In genomic region chr3:138329984-138330293, GRCh38 we compare ENCODE assay signal across 8 cellular contexts. TPM values are rescaled to one million over a fixed set of nuclear protein-coding genes. Genes with fewer than 3 reads are reported as not detected.
DNase-seq lines count a peak whose midpoint lies in the region; ATAC-seq and TF ChIP-seq lines count a peak whose summit lies in the region.

No MANE protein-coding gene starts in this region.

- peak overlapping the region; percentile 89 for H3K4me3 Mint-ChIP-seq in activated CD4-positive, alpha-beta memory T cell treated with anti-CD3 and anti-CD28 coated beads for 36 hours

- 13% methylated on average over 7 of the region's 7 CpGs for WGBS in hepatocyte (ENCODE audit: low lambda C conversion rate, missing lambda C conversion rate)

- peak overlapping the region; percentile 19 for H3K27ac Mint-ChIP-seq in activated CD4-positive, alpha-beta memory T cell treated with anti-CD3 and anti-CD28 coated beads for 36 hours

- H3K9me2 ChIP-seq in HCT116 (ENCODE audit: insufficient read depth) (no peaks in the 10 kb centered on the region), hepatocyte (replicated peaks; ENCODE audit: insufficient read depth) (no peaks in the 10 kb centered on the region)

- POLR2A ChIA-PET in HCT116 (lab: Charles Lee) = no interaction called here
- POLR2A ChIA-PET in activated CD4-positive, alpha-beta memory T cell treated with anti-CD3 and anti-CD28 coated beads for 36 hours (lab: Charles Lee) = no interaction called here

- DNase-seq in HCT116 (ENCODE audit: low read depth, low spot score) = no peak
- DNase-seq in activated CD4-positive, alpha-beta memory T cell treated with anti-CD3 and anti-CD28 coated beads for 36 hours = no peak
- DNase-seq in hepatocyte (ENCODE audit: low spot score) = no peak
- no peak for DNase-seq in T1000 (lab: John Stamatoyannopoulos, UW)
- DNase-seq in NCI-H2196 treated with DMSO at 0.1 percent for 48 hours (lab: John Stamatoyannopoulos, UW; ENCODE audit: unreplicated experiment) = no peak

- H3K9me3 ChIP-seq in HCT116 (ENCODE audit: control insufficient read depth in 1 of 2, insufficient read depth in 1 of 2, low read depth in 1 of 2, low read length in 2 of 2) (no peaks in the 10 kb centered on the region), hepatocyte (ENCODE audit: low read depth) (no peaks in the 10 kb centered on the region), skeletal muscle satellite cell (replicated peaks; ENCODE audit: low read length) (no peaks in the 10 kb centered on the region)

- no peak for TF ChIP-seq RAD21 in HCT116 (IDR thresholded peaks at IDR 0.05; ENCODE audit: low read depth)

- H3K4me1 ChIP-seq in HCT116 (ENCODE audit: control insufficient read depth in 1 of 2, insufficient read depth in 2 of 2, low read length in 2 of 2) = peaks cover 4 to 30% of the 10 kb centered on the region in 2 experiments; a peak in 3 of 4 replicates
- H3K4me1 ChIP-seq in hepatocyte (ENCODE audit: insufficient read depth) = peaks cover 10% of the 10 kb centered on the region
- peaks cover 10% of the 10 kb centered on the region for H3K4me1 ChIP-seq in skeletal muscle satellite cell (ENCODE audit: control insufficient read depth, insufficient read depth, low read length)

- H4K20me1 ChIP-seq in HCT116 (ENCODE audit: insufficient read depth) (no peaks in the 10 kb centered on the region), hepatocyte (ENCODE audit: insufficient read depth, poor library complexity, severe bottlenecking) (no peaks in the 10 kb centered on the region)

- H3K9ac ChIP-seq in HCT116 (ENCODE audit: low read length) (no peak overlapping the region), skeletal muscle satellite cell (ENCODE audit: low read depth, low read length) (peak overlapping the region; percentile 59)

- H3K27me3 ChIP-seq in HCT116 (ENCODE audit: insufficient read depth, low read length) (no peaks in the 10 kb centered on the region), hepatocyte (no peaks in the 10 kb centered on the region), skeletal muscle satellite cell (ENCODE audit: control insufficient read depth, insufficient read depth, low read length) (peaks cover 13% of the 10 kb centered on the region)

- H3K4me1 Mint-ChIP-seq in activated CD4-positive, alpha-beta memory T cell treated with anti-CD3 and anti-CD28 coated beads for 36 hours (ENCODE audit: low read depth) = peaks cover 22% of the 10 kb centered on the region

- no peaks in the 10 kb centered on the region for H3K9me3 Mint-ChIP-seq in activated CD4-positive, alpha-beta memory T cell treated with anti-CD3 and anti-CD28 coated beads for 36 hours

- H3K4me3 ChIP-seq in HCT116 (replicated peaks in 1 of 2; ENCODE audit: low read depth in 1 of 2, low read length in 2 of 2) (peak overlapping the region; percentile 49 to 73), hepatocyte (peak overlapping the region; percentile 59), skeletal muscle satellite cell (ENCODE audit: low read length) (peak overlapping the region; percentile 75)

- H3K36me3 ChIP-seq in HCT116 (ENCODE audit: control insufficient read depth in 1 of 2, insufficient read depth in 2 of 2, low read length in 2 of 2) = no peaks in the 10 kb centered on the region
- H3K36me3 ChIP-seq in hepatocyte (replicated peaks; ENCODE audit: insufficient read depth, low read depth) = no peaks in the 10 kb centered on the region
- no peaks in the 10 kb centered on the region for H3K36me3 ChIP-seq in skeletal muscle satellite cell (ENCODE audit: insufficient read depth, low read length)

- RAD21 ChIA-PET in HCT116 (lab: Charles Lee; ENCODE audit: low non-redundant PET in 1 of 2, low total read pairs in 2 of 2, uncharacterized antibody in 2 of 2, unreplicated experiment in 2 of 2) = no interaction called here

- H3K27ac ChIP-seq in HCT116 (ENCODE audit: low read depth, low read length) (no peak overlapping the region), hepatocyte (no peak overlapping the region)

- no peak for TF ChIP-seq POLR2A in HCT116 (IDR thresholded peaks at IDR 0.05; ENCODE audit: borderline replicate concordance, extremely low read depth, insufficient read depth, insufficient read length)

- H3K27me3 Mint-ChIP-seq in activated CD4-positive, alpha-beta memory T cell treated with anti-CD3 and anti-CD28 coated beads for 36 hours = no peaks in the 10 kb centered on the region

- H2AFZ ChIP-seq in HCT116 (ENCODE audit: low read depth, low read length, poor library complexity, severe bottlenecking) (peak overlapping the region; percentile 98), hepatocyte (no peak overlapping the region)

- no TSS peak for BruUV-seq in HCT116 (replicated peaks; lab: Mats Ljungman, UMichigan)

- CTCF ChIA-PET in HCT116 (lab: Charles Lee) = no interaction called here
- CTCF ChIA-PET in activated CD4-positive, alpha-beta memory T cell treated with anti-CD3 and anti-CD28 coated beads for 36 hours (lab: Charles Lee) = interaction anchor here (1.3 to 1.6 kb wide), 3 partner anchors 17 to 108 kb away, joined by 3 read pairs; no protein-coding TSS in a partner anchor

- no peaks in the 10 kb centered on the region for H3K36me3 Mint-ChIP-seq in activated CD4-positive, alpha-beta memory T cell treated with anti-CD3 and anti-CD28 coated beads for 36 hours

- H3K4me2 ChIP-seq in HCT116 (ENCODE audit: low read length) = peak overlapping the region; percentile 99
- peak overlapping the region; percentile 97 for H3K4me2 ChIP-seq in hepatocyte
- peak overlapping the region; percentile 97 for H3K4me2 ChIP-seq in skeletal muscle satellite cell (ENCODE audit: low read length)

- H3K79me2 ChIP-seq in HCT116 (ENCODE audit: insufficient read depth, low read length) (no peaks in the 10 kb centered on the region), hepatocyte (no peaks in the 10 kb centered on the region)

- TF ChIP-seq CTCF in HCT116 (IDR thresholded peaks at IDR 0.05 in 2 of 3, conservative IDR thresholded peaks at IDR 0.05 in 1 of 3; ENCODE audit: borderline replicate concordance in 1 of 3, insufficient read depth in 1 of 3, low read depth in 2 of 3, low read length in 2 of 3) (no peak), hepatocyte (IDR thresholded peaks at IDR 0.05; ENCODE audit: poor library complexity) (no peak)

- ATAC-seq in HCT116 (no peak), GM18870 (IDR thresholded peaks at IDR 0.05; ENCODE audit: unreplicated experiment) (no peak), HG03025 (IDR thresholded peaks at IDR 0.05; ENCODE audit: low FRiP score, unreplicated experiment) (no peak)

- intact Hi-C loops in HCT116 (cut with micrococcal nuclease) = loop anchor here (5.0 kb wide), 3 partner anchors 213 to 592 kb away; partner anchors contain the start of gene DZIP1L
- intact Hi-C loops in activated CD4-positive, alpha-beta memory T cell treated with anti-CD3 and anti-CD28 coated beads for 36 hours (cut with micrococcal nuclease) = loop anchor here (1.0 to 5.0 kb wide), 7 partner anchors 18 to 263 kb away; partner anchors contain the start of genes ARMC8, CEP70 and MRAS

TF ChIP-seq in HCT116, 20 proteins besides CTCF, POLR2A, EP300 and RAD21:
- TF ChIP-seq EZH2 (IDR thresholded peaks at IDR 0.05) = no peak

RNA-seq across cellular contexts. Expression of gene NME9, which starts 0.3 kb away (rescaled TPM):
- total RNA-seq in HCT116 (2021; ENCODE audit: unreplicated experiment) (0.79 TPM), hepatocyte (not detected in 2 replicates)
- 0.59 and 0.79 TPM in 2 replicates for polyA plus RNA-seq in HCT116 (2012)
- total RNA-seq in activated CD4-positive, alpha-beta memory T cell treated with anti-CD3 and anti-CD28 coated beads for 36 hours = under 1 TPM; 0.58 to 0.90 TPM
- 0.85 and 1.0 TPM in 2 replicates for polyA plus RNA-seq in hepatocyte
- total RNA-seq in skeletal muscle satellite cell (2012; rRNA removed) = not detected in 2 replicates

RNA-seq across cellular contexts. Expression of gene MRAS, which starts 18.4 kb away (rescaled TPM):
- total RNA-seq in HCT116 (2021; ENCODE audit: unreplicated experiment) (13.5 TPM), hepatocyte (13.2 and 17.9 TPM in 2 replicates)
- polyA plus RNA-seq in HCT116 (2012) = 8.7 and 11.3 TPM in 2 replicates
- under 1 TPM; 0.10 to 0.19 TPM for total RNA-seq in activated CD4-positive, alpha-beta memory T cell treated with anti-CD3 and anti-CD28 coated beads for 36 hours
- 13.3 and 16.5 TPM in 2 replicates for polyA plus RNA-seq in hepatocyte
- 18.0 and 42.8 TPM in 2 replicates for total RNA-seq in skeletal muscle satellite cell (2012; rRNA removed)

Comparison
In these comparisons a context has a peak if more than half of its experiments do, and no peak if none do; other contexts are left out.
1. RNA of gene MRAS, which starts 18.4 kb away (total RNA-seq): 13.2 to 17.9 TPM in hepatocyte and 13.5 TPM in HCT116 (single experiment); 0.10 to 0.19 TPM in activated CD4-positive, alpha-beta memory T cell treated with anti-CD3 and anti-CD28 coated beads for 36 hours; every median in the first group is over 10 times any median in the second.
2. Peak in every context shown above with its lines, with median percentiles within 50 percentile points of each other: H3K4me2 ChIP-seq and H3K4me3 ChIP-seq.